25 cellular contexts compared by ENCODE assay signal in the genomic region with DNA sequence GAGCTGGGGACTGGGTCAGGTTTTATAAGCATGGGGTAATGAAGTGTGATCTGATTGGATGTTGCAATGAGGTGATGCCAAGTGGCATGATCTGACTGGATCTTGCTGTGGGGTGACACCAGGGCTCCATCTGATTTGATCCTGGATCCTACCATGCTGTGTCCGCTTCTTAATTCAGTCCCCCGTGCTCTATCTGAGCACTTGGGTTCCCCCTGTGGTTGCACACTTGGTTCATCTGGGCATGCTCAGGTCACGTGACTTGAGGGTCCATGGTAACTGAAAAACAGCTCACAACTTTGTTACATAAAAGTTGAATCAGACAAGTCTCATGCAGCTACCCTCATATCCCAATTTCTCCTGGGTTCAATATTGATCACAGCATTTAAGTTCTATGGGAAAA.
"Had no signal": no experiment of that assay in that cellular context is flagged by ENCODE, and none has a peak within 500 bp of the region (broad histone marks: within the 10 kb centered on the region; RNA-seq: fewer than 3 reads in every experiment).

No MANE protein-coding gene starts in this region.

- H3K9me3 Mint-ChIP-seq: activated CD4-positive, alpha-beta memory T cell treated with anti-CD3 and anti-CD28 coated beads for 36 hours; activated naive CD8-positive, alpha-beta T cell treated with anti-CD3 and anti-CD28 coated beads for 36 hours; activated T-helper 2 cell treated with anti-CD3 and anti-CD28 coated beads, Interferon-gamma antibody, Interleukin-2, Interleukin-4, amounts not matched to agents 10 μg/mL and 5 μg/mL and 100 μg/mL, durations not matched to agents 14 hours and 24 hours and 36 hours had no signal

- ATAC-seq: Panc1, Right ventricle myocardium inferior had no signal

- H3K36me3 ChIP-seq: brain microvascular endothelial cell, cardiac muscle cell, SJCRH30 had no signal

- H3K9me3 ChIP-seq: SJCRH30, SK-N-SH had no signal

- DNase-seq: activated CD4-positive, alpha-beta memory T cell treated with anti-CD3 and anti-CD28 coated beads for 36 hours; activated CD4-positive, alpha-beta T cell treated with anti-CD3 and anti-CD28 coated beads, Interleukin-2, amount 10 ng/mL, durations not matched to agents 7 days and 5 days; activated CD4-positive, CD25-positive, alpha-beta regulatory T cell; activated gamma-delta T cell treated with Interleukin-2 at 50 U/mL for 16 hours; activated naive CD4-positive, alpha-beta T cell treated with anti-CD3 and anti-CD28 coated beads, Interleukin-2, amount 10 ng/mL, durations not matched to agents 7 days and 5 days; activated naive CD8-positive, alpha-beta T cell treated with anti-CD3 and anti-CD28 coated beads for 36 hours; activated T-cell treated with anti-CD3 and anti-CD28 coated beads for 4 hours; activated T-cell treated with anti-CD3 and anti-CD28 coated beads, Interleukin-2, amount 50 U/mL, for 48 hours; brain microvascular endothelial cell; NCI-H1092; NCI-H1417; NCI-H1930; NCI-H510A treated with DMSO at 0.1 percent for 48 hours; NCI-H69; NK-92 treated with Interleukin-12 subunit alpha and Interleukin-12 subunit beta, amount 100 ng/mL, for 24 hours; OCI-M1; RPMI8226; SJCRH30; SK-N-SH; T-helper 1 cell had no signal

- H3K27ac ChIP-seq: brain microvascular endothelial cell, cardiac muscle cell, SJCRH30, VCaP had no signal

- H3K4me1 Mint-ChIP-seq: activated CD4-positive, alpha-beta T cell treated with anti-CD3 and anti-CD28 coated beads, Interleukin-2, amount 10 ng/mL, durations not matched to agents 7 days and 5 days; activated naive CD4-positive, alpha-beta T cell treated with anti-CD3 and anti-CD28 coated beads, Interleukin-2, amount 10 ng/mL, durations not matched to agents 7 days and 5 days; activated naive CD8-positive, alpha-beta T cell treated with anti-CD3 and anti-CD28 coated beads for 36 hours had no signal

- H3K27me3 Mint-ChIP-seq: activated CD4-positive, alpha-beta T cell treated with anti-CD3 and anti-CD28 coated beads, Interleukin-2, amount 10 ng/mL, durations not matched to agents 7 days and 5 days; activated naive CD4-positive, alpha-beta T cell treated with anti-CD3 and anti-CD28 coated beads, Interleukin-2, amount 10 ng/mL, durations not matched to agents 7 days and 5 days; activated naive CD8-positive, alpha-beta T cell treated with anti-CD3 and anti-CD28 coated beads for 36 hours had no signal

- H3K4me3 Mint-ChIP-seq: activated CD4-positive, alpha-beta memory T cell treated with anti-CD3 and anti-CD28 coated beads for 36 hours; activated CD4-positive, alpha-beta T cell treated with anti-CD3 and anti-CD28 coated beads, Interleukin-2, amount 10 ng/mL, durations not matched to agents 7 days and 5 days; activated naive CD4-positive, alpha-beta T cell treated with anti-CD3 and anti-CD28 coated beads, Interleukin-2, amount 10 ng/mL, durations not matched to agents 7 days and 5 days; activated naive CD8-positive, alpha-beta T cell treated with anti-CD3 and anti-CD28 coated beads for 36 hours had no signal

- H3K36me3 Mint-ChIP-seq: activated CD4-positive, alpha-beta memory T cell treated with anti-CD3 and anti-CD28 coated beads for 36 hours; activated naive CD4-positive, alpha-beta T cell treated with anti-CD3 and anti-CD28 coated beads, Interleukin-2, amount 10 ng/mL, durations not matched to agents 7 days and 5 days; activated naive CD8-positive, alpha-beta T cell treated with anti-CD3 and anti-CD28 coated beads for 36 hours had no signal

- H3K4me3 ChIP-seq: cardiac muscle cell, SJCRH30 had no signal

- H3K27ac Mint-ChIP-seq: activated CD4-positive, alpha-beta memory T cell treated with anti-CD3 and anti-CD28 coated beads for 36 hours; activated CD4-positive, alpha-beta T cell treated with anti-CD3 and anti-CD28 coated beads, Interleukin-2, amount 10 ng/mL, durations not matched to agents 7 days and 5 days; activated naive CD4-positive, alpha-beta T cell treated with anti-CD3 and anti-CD28 coated beads, Interleukin-2, amount 10 ng/mL, durations not matched to agents 7 days and 5 days; activated naive CD8-positive, alpha-beta T cell treated with anti-CD3 and anti-CD28 coated beads for 36 hours; activated T-helper 2 cell treated with anti-CD3 and anti-CD28 coated beads, Interferon-gamma antibody, Interleukin-2, Interleukin-4, amounts not matched to agents 10 μg/mL and 5 μg/mL and 100 μg/mL, durations not matched to agents 14 hours and 24 hours and 36 hours had no signal

- H3K27me3 ChIP-seq: brain microvascular endothelial cell, cardiac muscle cell, SJCRH30 had no signal
